ENCODE assay signal across 1 cellular context in genomic region chr17:70006159-70006558, GRCh38.
TF ChIP-seq lines count a peak whose summit lies in the region.

No MANE protein-coding gene starts in this region.

TF ChIP-seq in IMR-90, 13 proteins besides CTCF, POLR2A, EP300 and RAD21 (continued from another document):
- TF ChIP-seq USF2 (IDR thresholded peaks at IDR 0.05; ENCODE audit: low read depth, low read length) = no peak
